36 cellular contexts compared by ENCODE assay signal in genomic region chr12:123336530-123336929, GRCh38. TPM values are rescaled to one million over a fixed set of nuclear protein-coding genes. Genes with fewer than 3 reads are reported as not detected.
DNase-seq lines count a peak whose midpoint lies in the region; ATAC-seq, FAIRE-seq and TF ChIP-seq lines count a peak whose summit lies in the region.
"Had no signal": no experiment of that assay in that cellular context is flagged by ENCODE, and none has a peak within 500 bp of the region (broad histone marks: within the 10 kb centered on the region; RNA-seq: fewer than 3 reads in every experiment).

No MANE protein-coding gene starts in this region.

- SMC1A ChIA-PET in GM12878 (lab: Charles Lee; ENCODE audit: uncharacterized antibody, unreplicated experiment), result interaction anchor here (0.7 to 3.2 kb wide), 4 partner anchors 9 to 132 kb away, joined by 3 to 13 read pairs (median 6); no protein-coding TSS in a partner anchor

- H3K4me3 ChIP-seq in Karpas-422 (ENCODE audit: low read length) (no peak overlapping the region), GM12878 (no peak overlapping the region), BE2C (ENCODE audit: low read depth, low read length) (no peak overlapping the region)
- no peak overlapping the region for H3K4me3 ChIP-seq in naive thymus-derived CD4-positive, alpha-beta T cell (ENCODE audit: low read length)
- H3K4me3 ChIP-seq: esophagus muscularis mucosa, heart left ventricle, left ventricle myocardium inferior, MG63, psoas muscle, tibial nerve had no signal

- FAIRE-seq in GM12878 (lab: Jason Lieb, UNC), result no peak
- FAIRE-seq: bronchial epithelial cell, colon, keratinocyte had no signal

- peaks cover 28% of the 10 kb centered on the region for H3K36me3 Mint-ChIP-seq in activated CD8-positive, alpha-beta T cell treated with anti-CD3 and anti-CD28 coated beads for 36 hours (ENCODE audit: low read depth)
- H3K36me3 Mint-ChIP-seq in activated CD8-positive, alpha-beta T cell treated with anti-CD3 and anti-CD28 coated beads, Interleukin-2, amount 10 ng/mL, durations not matched to agents 7 days and 5 days (ENCODE audit: low read depth), result peaks cover 46% of the 10 kb centered on the region
- H3K36me3 Mint-ChIP-seq in naive thymus-derived CD4-positive, alpha-beta T cell, result peaks cover 0 to 31% (median 14%) of the 10 kb centered on the region in 5 donors
- H3K36me3 Mint-ChIP-seq: activated naive CD4-positive, alpha-beta T cell treated with anti-CD3 and anti-CD28 coated beads, Interleukin-2, amount 50 U/mL, for 72 hours had no signal

- TF ChIP-seq POLR2A in GM12878 (IDR thresholded peaks at IDR 0.05; ENCODE audit: low read depth, low read length), result no peak

- no peaks in the 10 kb centered on the region for H3K9me3 Mint-ChIP-seq in activated CD8-positive, alpha-beta T cell treated with anti-CD3 and anti-CD28 coated beads for 36 hours
- no peaks in the 10 kb centered on the region for H3K9me3 Mint-ChIP-seq in activated CD8-positive, alpha-beta T cell treated with anti-CD3 and anti-CD28 coated beads, Interleukin-2, amount 10 ng/mL, durations not matched to agents 7 days and 5 days (ENCODE audit: insufficient read depth)
- H3K9me3 Mint-ChIP-seq in naive thymus-derived CD4-positive, alpha-beta T cell, result no peaks in the 10 kb centered on the region
- H3K9me3 Mint-ChIP-seq: activated naive CD4-positive, alpha-beta T cell treated with anti-CD3 and anti-CD28 coated beads, Interleukin-2, amount 50 U/mL, for 72 hours; activated T-helper 2 cell treated with anti-CD3 and anti-CD28 coated beads, Interferon-gamma antibody, Interleukin-2, Interleukin-4, amounts not matched to agents 10 μg/mL and 5 μg/mL and 100 μg/mL, durations not matched to agents 14 hours and 24 hours and 36 hours; H9; T-helper 1 cell treated with Interleukin-12 subunit alpha and Interleukin-12 subunit beta and Interleukin-4 antibody, amounts not matched to agents 30 μg/mL and 1 μg/mL, for 36 hours had no signal

- no peaks in the 10 kb centered on the region for H3K9me2 ChIP-seq in Karpas-422 (replicated peaks; ENCODE audit: insufficient read depth, low read length)
- H3K9me2 ChIP-seq: SK-N-SH had no signal

- no peak overlapping the region for H3K9ac ChIP-seq in Karpas-422 (ENCODE audit: low read length)
- no peak overlapping the region for H3K9ac ChIP-seq in GM12878 (ENCODE audit: control insufficient read depth, insufficient read depth, low read length)
- H3K9ac ChIP-seq: SK-N-SH had no signal

- no peak for DNase-seq in activated CD8-positive, alpha-beta T cell treated with anti-CD3 and anti-CD28 coated beads for 36 hours
- no peak for DNase-seq in activated CD8-positive, alpha-beta T cell treated with anti-CD3 and anti-CD28 coated beads, Interleukin-2, amount 10 ng/mL, durations not matched to agents 7 days and 5 days
- DNase-seq in Karpas-422 (no peak), GM12878 (ENCODE audit: low read depth, low spot score) (no peak), AG08395 (ENCODE audit: low spot score) (no peak), BE2C (no peak)
- no peak for DNase-seq in naive thymus-derived CD4-positive, alpha-beta T cell
- DNase-seq: activated CD4-positive, alpha-beta T cell treated with anti-CD3 and anti-CD28 coated beads for 1 hour; AML-193; anterior cingulate cortex; foreskin fibroblast; H9; heart left ventricle; KG1; left ventricle myocardium inferior; mesendoderm; MG63; NCI-H1930; NCI-H2171 treated with DMSO at 0.1 percent for 48 hours; NCI-H526; NK-92 treated with Interleukin-12 subunit alpha and Interleukin-12 subunit beta, amount 100 ng/mL, for 24 hours; occipital lobe; PC-3; SK-N-SH had no signal

- H4K20me1 ChIP-seq in Karpas-422 (ENCODE audit: insufficient read depth, low read depth, low read length) (no peaks in the 10 kb centered on the region; the same call in 1 of the 2 replicates), GM12878 (ENCODE audit: control insufficient read depth, insufficient read depth) (no peaks in the 10 kb centered on the region; the same call in 1 of the 2 replicates)

- peaks cover 8% of the 10 kb centered on the region for H3K4me1 Mint-ChIP-seq in activated CD8-positive, alpha-beta T cell treated with anti-CD3 and anti-CD28 coated beads for 36 hours (ENCODE audit: low read depth)
- H3K4me1 Mint-ChIP-seq in activated CD8-positive, alpha-beta T cell treated with anti-CD3 and anti-CD28 coated beads, Interleukin-2, amount 10 ng/mL, durations not matched to agents 7 days and 5 days (ENCODE audit: low read depth), result peaks cover 2% of the 10 kb centered on the region
- H3K4me1 Mint-ChIP-seq in naive thymus-derived CD4-positive, alpha-beta T cell, result peaks cover 10 to 26% (median 14%) of the 10 kb centered on the region in 7 donors
- H3K4me1 Mint-ChIP-seq: H9 had no signal

- H3K4me1 ChIP-seq in Karpas-422 (ENCODE audit: low read length), result peaks cover 25% of the 10 kb centered on the region
- peaks cover 17% of the 10 kb centered on the region for H3K4me1 ChIP-seq in GM12878 (ENCODE audit: control insufficient read depth, insufficient read depth, low read length)
- H3K4me1 ChIP-seq in naive thymus-derived CD4-positive, alpha-beta T cell (ENCODE audit: control insufficient read depth in 2 of 2, insufficient read depth in 2 of 2, low read length in 2 of 2), result no peaks in the 10 kb centered on the region
- no peaks in the 10 kb centered on the region for H3K4me1 ChIP-seq in BE2C
- H3K4me1 ChIP-seq: esophagus muscularis mucosa, heart left ventricle, left ventricle myocardium inferior, psoas muscle, tibial nerve had no signal

- in situ Hi-C loops in GM12878 (cut with MboI), result no loop called here

- RAD21 ChIA-PET in GM12878 (lab: Charles Lee; ENCODE audit: unreplicated experiment), result no interaction called here

- CTCF ChIA-PET in activated CD8-positive, alpha-beta T cell treated with anti-CD3 and anti-CD28 coated beads for 36 hours (lab: Charles Lee), result no interaction called here
- CTCF ChIA-PET in activated CD8-positive, alpha-beta T cell treated with anti-CD3 and anti-CD28 coated beads, Interleukin-2, amount 10 ng/mL, durations not matched to agents 7 days and 5 days (lab: Charles Lee), result no interaction called here
- CTCF ChIA-PET in GM12878 (lab: Yijun Ruan, JAX), result no interaction called here
- CTCF ChIA-PET in naive thymus-derived CD4-positive, alpha-beta T cell (lab: Charles Lee), result no interaction called here

- intact Hi-C loops in activated CD8-positive, alpha-beta T cell treated with anti-CD3 and anti-CD28 coated beads for 36 hours (cut with micrococcal nuclease), result no loop called here
- intact Hi-C loops in GM12878 (cut with micrococcal nuclease; ENCODE audit: unreplicated experiment), result no loop called here
- intact Hi-C loops in naive thymus-derived CD4-positive, alpha-beta T cell (cut with micrococcal nuclease), result no loop called here

- peaks cover 44% of the 10 kb centered on the region; the same call in 1 of the 2 replicates for H3K36me3 ChIP-seq in Karpas-422 (ENCODE audit: insufficient read depth, low read length)
- peaks cover 7 to 27% of the 10 kb centered on the region in 2 experiments for H3K36me3 ChIP-seq in GM12878 (ENCODE audit: control insufficient read depth in 2 of 2, insufficient read depth in 2 of 2, low read length in 1 of 2)
- H3K36me3 ChIP-seq in naive thymus-derived CD4-positive, alpha-beta T cell (ENCODE audit: control insufficient read depth in 2 of 3, insufficient read depth in 3 of 3, low read length in 3 of 3), result peaks cover 0 to 69% (median 13%) of the 10 kb centered on the region in 3 experiments
- peaks cover 84% of the 10 kb centered on the region for H3K36me3 ChIP-seq in BE2C

- H3K79me2 ChIP-seq in Karpas-422 (ENCODE audit: low read length), result peaks cover 51% of the 10 kb centered on the region
- no peaks in the 10 kb centered on the region; the same call in 1 of the 2 replicates for H3K79me2 ChIP-seq in GM12878 (ENCODE audit: control insufficient read depth, insufficient read depth, low read length)

- no peaks in the 10 kb centered on the region for H3K9me3 ChIP-seq in Karpas-422 (ENCODE audit: low read length)
- no peaks in the 10 kb centered on the region for H3K9me3 ChIP-seq in GM12878 (replicated peaks; ENCODE audit: control insufficient read depth, insufficient read depth, low read length)
- H3K9me3 ChIP-seq in naive thymus-derived CD4-positive, alpha-beta T cell (ENCODE audit: control insufficient read depth in 2 of 3, low read length in 3 of 3), result no peaks in the 10 kb centered on the region
- H3K9me3 ChIP-seq in BE2C, result no peaks in the 10 kb centered on the region
- H3K9me3 ChIP-seq: esophagus muscularis mucosa, heart left ventricle, left ventricle myocardium inferior, MG63, psoas muscle, SK-N-SH, tibial nerve had no signal

- ATAC-seq in activated CD8-positive, alpha-beta T cell treated with anti-CD3 and anti-CD28 coated beads for 36 hours, result no peak
- ATAC-seq in activated CD8-positive, alpha-beta T cell treated with anti-CD3 and anti-CD28 coated beads, Interleukin-2, amount 10 ng/mL, durations not matched to agents 7 days and 5 days, result no peak
- ATAC-seq in GM12878 (no peak), HG02852 (IDR thresholded peaks at IDR 0.05; ENCODE audit: unreplicated experiment) (no peak)
- ATAC-seq in naive thymus-derived CD4-positive, alpha-beta T cell, result no peak
- ATAC-seq: activated naive CD4-positive, alpha-beta T cell treated with anti-CD3 and anti-CD28 coated beads, Interleukin-2, amount 50 U/mL, for 72 hours; heart left ventricle; PC-3; psoas muscle; sciatic nerve had no signal

- no peak overlapping the region for H3K4me3 Mint-ChIP-seq in activated CD8-positive, alpha-beta T cell treated with anti-CD3 and anti-CD28 coated beads for 36 hours
- no peak overlapping the region for H3K4me3 Mint-ChIP-seq in activated CD8-positive, alpha-beta T cell treated with anti-CD3 and anti-CD28 coated beads, Interleukin-2, amount 10 ng/mL, durations not matched to agents 7 days and 5 days
- no peak overlapping the region for H3K4me3 Mint-ChIP-seq in naive thymus-derived CD4-positive, alpha-beta T cell
- H3K4me3 Mint-ChIP-seq: H9; T-helper 1 cell treated with Interleukin-12 subunit alpha and Interleukin-12 subunit beta and Interleukin-4 antibody, amounts not matched to agents 30 μg/mL and 1 μg/mL, for 36 hours had no signal

- no peak for TF ChIP-seq EP300 in GM12878 (IDR thresholded peaks at IDR 0.05; ENCODE audit: borderline replicate concordance in 1 of 2, control insufficient read depth in 1 of 2, low read depth in 2 of 2, low read length in 2 of 2)

- H3K27me3 Mint-ChIP-seq in activated CD8-positive, alpha-beta T cell treated with anti-CD3 and anti-CD28 coated beads for 36 hours, result no peaks in the 10 kb centered on the region
- no peaks in the 10 kb centered on the region for H3K27me3 Mint-ChIP-seq in activated CD8-positive, alpha-beta T cell treated with anti-CD3 and anti-CD28 coated beads, Interleukin-2, amount 10 ng/mL, durations not matched to agents 7 days and 5 days (ENCODE audit: low read depth)
- H3K27me3 Mint-ChIP-seq in naive thymus-derived CD4-positive, alpha-beta T cell, result no peaks in the 10 kb centered on the region

- TF ChIP-seq CTCF in activated CD8-positive, alpha-beta T cell treated with anti-CD3 and anti-CD28 coated beads for 36 hours (IDR thresholded peaks at IDR 0.05), result no peak
- TF ChIP-seq CTCF in GM12878 (IDR thresholded peaks at IDR 0.05 in 2 of 3, conservative IDR thresholded peaks at IDR 0.05 in 1 of 3; ENCODE audit: control insufficient read depth in 2 of 3, extremely low read depth in 1 of 3, insufficient read depth in 1 of 3, low read depth in 3 of 3, low read length in 3 of 3), result no peak
- TF ChIP-seq CTCF in BE2C (IDR thresholded peaks at IDR 0.05; ENCODE audit: low read depth, low read length), result no peak

- peak overlapping the region; percentile 36 for H3K27ac Mint-ChIP-seq in activated CD8-positive, alpha-beta T cell treated with anti-CD3 and anti-CD28 coated beads for 36 hours
- no peak overlapping the region for H3K27ac Mint-ChIP-seq in activated CD8-positive, alpha-beta T cell treated with anti-CD3 and anti-CD28 coated beads, Interleukin-2, amount 10 ng/mL, durations not matched to agents 7 days and 5 days
- H3K27ac Mint-ChIP-seq in naive thymus-derived CD4-positive, alpha-beta T cell, result peak overlapping the region in 5 of 9 donors; percentile 6 to 40 (median 20)
- H3K27ac Mint-ChIP-seq: activated T-helper 2 cell treated with anti-CD3 and anti-CD28 coated beads, Interferon-gamma antibody, Interleukin-2, Interleukin-4, amounts not matched to agents 10 μg/mL and 5 μg/mL and 100 μg/mL, durations not matched to agents 14 hours and 24 hours and 36 hours; T-helper 1 cell treated with Interleukin-12 subunit alpha and Interleukin-12 subunit beta and Interleukin-4 antibody, amounts not matched to agents 30 μg/mL and 1 μg/mL, for 36 hours had no signal

- POLR2A ChIA-PET in activated CD8-positive, alpha-beta T cell treated with anti-CD3 and anti-CD28 coated beads for 36 hours (lab: Charles Lee), result no interaction called here
- POLR2A ChIA-PET in activated CD8-positive, alpha-beta T cell treated with anti-CD3 and anti-CD28 coated beads, Interleukin-2, amount 10 ng/mL, durations not matched to agents 7 days and 5 days (lab: Charles Lee), result no interaction called here
- POLR2A ChIA-PET in GM12878 (lab: Charles Lee), result interaction anchor here (0.6 kb wide), 1 partner anchor 33 kb away, joined by 3 read pairs; no protein-coding TSS in a partner anchor
- POLR2A ChIA-PET in naive thymus-derived CD4-positive, alpha-beta T cell (lab: Charles Lee), result interaction anchor here (0.7 to 1.0 kb wide), 2 partner anchors 247 to 423 kb away, joined by 3 read pairs; partner anchors contain the start of gene TMED2

- H2AFZ ChIP-seq in Karpas-422 (ENCODE audit: low read length) (no peak overlapping the region), GM12878 (ENCODE audit: control insufficient read depth, low read depth, low read length) (no peak overlapping the region)

- H3K4me2 ChIP-seq in Karpas-422 (ENCODE audit: low read depth, low read length, poor library complexity, severe bottlenecking) (peak overlapping the region; percentile 20), GM12878 (ENCODE audit: control insufficient read depth, insufficient read depth) (no peak overlapping the region; the same call in 1 of the 2 replicates)
- H3K4me2 ChIP-seq: SK-N-SH had no signal

- no peak overlapping the region for H3K27ac ChIP-seq in Karpas-422 (ENCODE audit: low read length)
- H3K27ac ChIP-seq in GM12878 (ENCODE audit: control insufficient read depth, insufficient read depth), result no peak overlapping the region
- no peak overlapping the region for H3K27ac ChIP-seq in naive thymus-derived CD4-positive, alpha-beta T cell (ENCODE audit: low read depth, low read length)
- H3K27ac ChIP-seq: esophagus muscularis mucosa, heart left ventricle, HL-60, left ventricle myocardium inferior, psoas muscle, tibial nerve had no signal

- TSS peak; percentile 17 for BruUV-seq in GM12878 (replicated peaks; lab: Mats Ljungman, UMichigan)

- 90% methylated on average over 8 of the region's 8 CpGs for WGBS in GM12878 (ENCODE audit: insufficient coverage, insufficient replicate concordance, low lambda C conversion rate, missing lambda C conversion rate)

- H3K27me3 ChIP-seq in Karpas-422 (ENCODE audit: low read length), result no peaks in the 10 kb centered on the region
- no peaks in the 10 kb centered on the region for H3K27me3 ChIP-seq in GM12878 (replicated peaks in 1 of 2; ENCODE audit: control insufficient read depth in 2 of 2, insufficient read depth in 2 of 2, low read length in 1 of 2)
- H3K27me3 ChIP-seq in naive thymus-derived CD4-positive, alpha-beta T cell (ENCODE audit: control insufficient read depth in 2 of 2, insufficient read depth in 2 of 2, low read length in 2 of 2), result no peaks in the 10 kb centered on the region
- H3K27me3 ChIP-seq in BE2C, result no peaks in the 10 kb centered on the region
- H3K27me3 ChIP-seq: esophagus muscularis mucosa, heart left ventricle, MG63, tibial nerve had no signal

- TF ChIP-seq RAD21 in GM12878 (IDR thresholded peaks at IDR 0.05; ENCODE audit: insufficient read depth, low read depth, low read length), result no peak

RNA-seq across cellular contexts. Expression of gene SBNO1, which starts 28.1 kb away (rescaled TPM):
- 10 to 100 TPM; 44.3 to 45.4 TPM for total RNA-seq in activated CD8-positive, alpha-beta T cell treated with anti-CD3 and anti-CD28 coated beads for 36 hours
- total RNA-seq in activated CD8-positive, alpha-beta T cell treated with anti-CD3 and anti-CD28 coated beads, Interleukin-2, amount 10 ng/mL, durations not matched to agents 7 days and 5 days, result 10 to 100 TPM; 38.9 to 39.9 TPM
- 31.5 and 31.7 TPM in 2 replicates for total RNA-seq in Karpas-422 (2014; rRNA removed; shearing (Covaris generic); ENCODE audit: low replicate concordance)
- 49.6 and 49.7 TPM in 2 replicates for total RNA-seq in GM12878 (2013; cell fraction: nucleolus; rRNA removed)
- total RNA-seq in GM12878 (2014; rRNA removed) (15.8 and 17.6 TPM in 2 replicates), GM12878 (2014; rRNA removed; fragmentation: Illumina TruSeq; extraction: Trizol) (29.9 and 31.1 TPM in 2 replicates), GM12878 (2021) (38.2 and 39.7 TPM in 2 replicates)
- 12.7 TPM for polyA plus RNA-seq in GM12878 (2011; ENCODE audit: low read depth)
- polyA plus RNA-seq in GM12878 (2011; rRNA removed) (19.8 and 29.3 TPM in 2 replicates), GM12878 (2014; fragmentation: Illumina TruSeq; extraction: Trizol) (22.0 and 28.2 TPM in 2 replicates), GM12878 (2014; fragmentation: Nextera tagmentation; extraction: Ambion mirVana) (10 to 100 TPM in 1 of 2 experiments, 1 to 10 TPM in 1; 7.5 to 10.9 TPM), GM12878 (2014; rRNA removed) (9.9 and 13.3 TPM in 2 replicates), GM12878 (2016; fragmentation: Nextera tagmentation; extraction: Ambion mirVana) (10 to 100 TPM; 33.1 to 37.8 TPM)
- polyA plus RNA-seq in GM12878 (2011; cell fraction: cytosol; rRNA removed), result 6.1 and 8.0 TPM in 2 replicates
- 7.2 and 10.4 TPM in 2 replicates for polyA plus RNA-seq in GM12878 (2011; cell fraction: nucleus; rRNA removed)
- 18.2 and 19.1 TPM in 2 replicates for polyA plus RNA-seq in GM12878 (2012)
- polyA minus RNA-seq in GM12878 (2011; rRNA and poly(A)+ RNA removed), result 25.0 and 35.0 TPM in 2 replicates
- 10.6 and 13.3 TPM in 2 replicates for polyA minus RNA-seq in GM12878 (2011; cell fraction: cytosol; rRNA and poly(A)+ RNA removed)
- polyA minus RNA-seq in GM12878 (2011; cell fraction: nucleus; rRNA and poly(A)+ RNA removed), result 5.0 and 8.4 TPM in 2 replicates
- total RNA-seq in naive thymus-derived CD4-positive, alpha-beta T cell, result 10 to 100 TPM; 30.1 to 49.9 (median 43.7) TPM
- polyA plus RNA-seq in naive thymus-derived CD4-positive, alpha-beta T cell, result 10 to 100 TPM; 31.6 to 34.0 TPM
- 18.9 TPM for polyA plus RNA-seq in BE2C (2012; ENCODE audit: insufficient read depth, insufficient read length, low read depth)

RNA-seq across cellular contexts. Expression of gene KMT5A, which starts 47.4 kb away (rescaled TPM):
- total RNA-seq in activated CD8-positive, alpha-beta T cell treated with anti-CD3 and anti-CD28 coated beads for 36 hours, result 10 to 100 TPM; 35.9 to 38.2 TPM
- 10 to 100 TPM; 78.5 to 85.1 TPM for total RNA-seq in activated CD8-positive, alpha-beta T cell treated with anti-CD3 and anti-CD28 coated beads, Interleukin-2, amount 10 ng/mL, durations not matched to agents 7 days and 5 days
- total RNA-seq in Karpas-422 (2014; rRNA removed; shearing (Covaris generic); ENCODE audit: low replicate concordance), result 44.1 and 48.4 TPM in 2 replicates
- 46.9 and 65.3 TPM in 2 replicates for total RNA-seq in GM12878 (2013; cell fraction: nucleolus; rRNA removed)
- total RNA-seq in GM12878 (2014; rRNA removed) (33.7 and 41.3 TPM in 2 replicates), GM12878 (2014; rRNA removed; fragmentation: Illumina TruSeq; extraction: Trizol) (39.2 and 39.4 TPM in 2 replicates), GM12878 (2021) (39.2 and 47.1 TPM in 2 replicates)
- 12.8 TPM for polyA plus RNA-seq in GM12878 (2011; ENCODE audit: low read depth)
- polyA plus RNA-seq in GM12878 (2011; rRNA removed) (30.0 and 31.8 TPM in 2 replicates), GM12878 (2014; fragmentation: Illumina TruSeq; extraction: Trizol) (45.4 and 54.2 TPM in 2 replicates), GM12878 (2014; fragmentation: Nextera tagmentation; extraction: Ambion mirVana) (1 to 10 TPM; 3.2 to 6.8 TPM), GM12878 (2014; rRNA removed) (34.7 and 41.0 TPM in 2 replicates), GM12878 (2016; fragmentation: Nextera tagmentation; extraction: Ambion mirVana) (10 to 100 TPM; 17.3 to 18.3 TPM)
- 26.0 and 27.7 TPM in 2 replicates for polyA plus RNA-seq in GM12878 (2011; cell fraction: cytosol; rRNA removed)
- 69.3 and 82.9 TPM in 2 replicates for polyA plus RNA-seq in GM12878 (2011; cell fraction: nucleus; rRNA removed)
- polyA plus RNA-seq in GM12878 (2012), result 25.0 and 25.3 TPM in 2 replicates
- polyA minus RNA-seq in GM12878 (2011; rRNA and poly(A)+ RNA removed), result 22.1 and 23.6 TPM in 2 replicates
- 8.7 and 13.2 TPM in 2 replicates for polyA minus RNA-seq in GM12878 (2011; cell fraction: cytosol; rRNA and poly(A)+ RNA removed)
- 20.3 and 27.7 TPM in 2 replicates for polyA minus RNA-seq in GM12878 (2011; cell fraction: nucleus; rRNA and poly(A)+ RNA removed)
- total RNA-seq in naive thymus-derived CD4-positive, alpha-beta T cell, result 10 to 100 TPM; 24.4 to 57.4 (median 28.3) TPM
- polyA plus RNA-seq in naive thymus-derived CD4-positive, alpha-beta T cell, result 1 to 10 TPM; 1.4 to 3.1 TPM
- 57.7 TPM for polyA plus RNA-seq in BE2C (2012; ENCODE audit: insufficient read depth, insufficient read length, low read depth)

Comparison
In these comparisons a context has a peak if more than half of its experiments do, and no peak if none do; other contexts are left out.
1. POLR2A ChIA-PET loops: an anchor here in GM12878 (0.6 kb wide) and naive thymus-derived CD4-positive, alpha-beta T cell (0.7 to 1.0 kb wide); none called in activated CD8-positive, alpha-beta T cell treated with anti-CD3 and anti-CD28 coated beads for 36 hours and activated CD8-positive, alpha-beta T cell treated with anti-CD3 and anti-CD28 coated beads, Interleukin-2, amount 10 ng/mL, durations not matched to agents 7 days and 5 days.